Comparison of ENCODE assay signal across 1 cellular context in genomic region chr4:119212964-119213606, GRCh38.
A peak's percentile ranks its signal among the peaks of the same experiment; 100 is the strongest.
TF ChIP-seq lines count a peak whose summit lies in the region.

No MANE protein-coding gene starts in this region.

TF ChIP-seq in H1, 55 proteins besides CTCF, POLR2A, EP300 and RAD21 (continued from another document):
- TF ChIP-seq CHD7 (IDR thresholded peaks at IDR 0.05; ENCODE audit: insufficient replicate concordance, low read length): no peak
- TF ChIP-seq ATF3 (IDR thresholded peaks at IDR 0.05; ENCODE audit: insufficient read depth, low read depth, low read length): no peak
- TF ChIP-seq ATF2 (IDR thresholded peaks at IDR 0.05; ENCODE audit: low read length): no peak
- peak; percentile 73 for TF ChIP-seq RBBP5 (IDR thresholded peaks at IDR 0.05; ENCODE audit: borderline replicate concordance, low read depth, low read length)
- no peak for TF ChIP-seq EZH2 (IDR thresholded peaks at IDR 0.05; ENCODE audit: low read depth, low read length, severe bottlenecking)
- TF ChIP-seq RFX5 (IDR thresholded peaks at IDR 0.05; ENCODE audit: borderline replicate concordance, low read depth, low read length): no peak
- no peak for TF ChIP-seq NRF1 (IDR thresholded peaks at IDR 0.05; ENCODE audit: low read depth, low read length)
- peak; percentile 45 for TF ChIP-seq KDM4A (IDR thresholded peaks at IDR 0.05; ENCODE audit: low read depth, low read length, severe bottlenecking)
- TF ChIP-seq RNF2 (IDR thresholded peaks at IDR 0.05; ENCODE audit: borderline replicate concordance, low read depth, low read length, missing control alignments, poor library complexity, severe bottlenecking): no peak
- no peak for TF ChIP-seq CTBP2 (IDR thresholded peaks at IDR 0.05; ENCODE audit: borderline replicate concordance, insufficient read depth, insufficient read length, low read length)
- TF ChIP-seq SAP30 (IDR thresholded peaks at IDR 0.05; ENCODE audit: insufficient read depth, insufficient replicate concordance, low read length): peak; percentile 54
- peak; percentile 5; the same call in 1 of the 2 replicates for TF ChIP-seq SP4 (IDR thresholded peaks at IDR 0.05; ENCODE audit: low read length)
- no peak for TF ChIP-seq JUN (IDR thresholded peaks at IDR 0.05; ENCODE audit: low read depth, low read length)
- no peak for TF ChIP-seq POU5F1 (IDR thresholded peaks at IDR 0.05; ENCODE audit: low read depth, low read length)
- TF ChIP-seq HDAC2 (IDR thresholded peaks at IDR 0.05; ENCODE audit: borderline replicate concordance in 1 of 2, low read depth in 2 of 2, low read length in 2 of 2): 0 out of 4 replicates have a peak, but pooled peaks of 1 of the 2 experiments have one; percentile 30
- TF ChIP-seq SUZ12 (IDR thresholded peaks at IDR 0.05; ENCODE audit: low read length): no peak
- TF ChIP-seq HDAC6 (IDR thresholded peaks at IDR 0.05; ENCODE audit: low read depth, low read length): no peak
- TF ChIP-seq YY1 (IDR thresholded peaks at IDR 0.05; ENCODE audit: low read depth, low read length): no peak
- no peak for TF ChIP-seq FOSL1 (IDR thresholded peaks at IDR 0.05; ENCODE audit: insufficient read depth, low read depth, low read length)
- no peak for TF ChIP-seq CREB1 (IDR thresholded peaks at IDR 0.05)
- peak; percentile 81 for TF ChIP-seq POLR2AphosphoS5 (IDR thresholded peaks at IDR 0.05; ENCODE audit: low read depth, low read length)
- no peak for TF ChIP-seq CHD1 (IDR thresholded peaks at IDR 0.05; ENCODE audit: low read depth, low read length)
- TF ChIP-seq SIN3A (conservative IDR thresholded peaks at IDR 0.05 in 1 of 2, IDR thresholded peaks at IDR 0.05 in 1 of 2; ENCODE audit: low read depth in 1 of 2, low read length in 2 of 2): peak; percentile 16 to 56; a peak in 1 of 4 replicates
- no peak for TF ChIP-seq SIRT6 (IDR thresholded peaks at IDR 0.05; ENCODE audit: low read length)
- TF ChIP-seq TAF7 (optimal IDR thresholded peaks at IDR 0.05; ENCODE audit: borderline replicate concordance, low read depth, low read length): no peak
- TF ChIP-seq CBX5 (IDR thresholded peaks at IDR 0.05; ENCODE audit: low read depth, low read length): no peak
- no peak for TF ChIP-seq SP1 (IDR thresholded peaks at IDR 0.05; ENCODE audit: low read depth, low read length)
- no peak for TF ChIP-seq SIX5 (IDR thresholded peaks at IDR 0.05; ENCODE audit: low read depth, low read length)
- no peak for TF ChIP-seq USF2 (IDR thresholded peaks at IDR 0.05; ENCODE audit: low read length)
- TF ChIP-seq TCF12 (IDR thresholded peaks at IDR 0.05; ENCODE audit: low read depth, low read length): no peak
- TF ChIP-seq ASH2L (IDR thresholded peaks at IDR 0.05; ENCODE audit: low read length): no peak
- TF ChIP-seq NANOG (IDR thresholded peaks at IDR 0.05; ENCODE audit: insufficient read depth, low read depth, low read length, poor library complexity, severe bottlenecking): no peak
- no peak for TF ChIP-seq GABPA (IDR thresholded peaks at IDR 0.05; ENCODE audit: borderline replicate concordance, insufficient read depth, low read length)
- no peak; the same call in 1 of the 2 replicates for TF ChIP-seq TAF1 (IDR thresholded peaks at IDR 0.05; ENCODE audit: low read depth, low read length)
- TF ChIP-seq TEAD4 (IDR thresholded peaks at IDR 0.05; ENCODE audit: low read depth, low read length): no peak
- TF ChIP-seq EGR1 (IDR thresholded peaks at IDR 0.05; ENCODE audit: borderline replicate concordance, low read depth, low read length): no peak
- TF ChIP-seq JUND (IDR thresholded peaks at IDR 0.05; ENCODE audit: low read length): peak; percentile 70
- TF ChIP-seq SRF (IDR thresholded peaks at IDR 0.05; ENCODE audit: low read depth, low read length): no peak
- no peak for TF ChIP-seq SP2 (IDR thresholded peaks at IDR 0.05; ENCODE audit: low read length)
- no peak for TF ChIP-seq GTF2F1 (IDR thresholded peaks at IDR 0.05; ENCODE audit: borderline replicate concordance, low read depth, low read length)
- TF ChIP-seq PHF8 (conservative IDR thresholded peaks at IDR 0.05; ENCODE audit: low read depth, low read length): 0 out of 2 replicates have a peak, but pooled peaks have one; percentile 30
